Comparison of ENCODE assay signal across 1 cellular context in the genomic region with DNA sequence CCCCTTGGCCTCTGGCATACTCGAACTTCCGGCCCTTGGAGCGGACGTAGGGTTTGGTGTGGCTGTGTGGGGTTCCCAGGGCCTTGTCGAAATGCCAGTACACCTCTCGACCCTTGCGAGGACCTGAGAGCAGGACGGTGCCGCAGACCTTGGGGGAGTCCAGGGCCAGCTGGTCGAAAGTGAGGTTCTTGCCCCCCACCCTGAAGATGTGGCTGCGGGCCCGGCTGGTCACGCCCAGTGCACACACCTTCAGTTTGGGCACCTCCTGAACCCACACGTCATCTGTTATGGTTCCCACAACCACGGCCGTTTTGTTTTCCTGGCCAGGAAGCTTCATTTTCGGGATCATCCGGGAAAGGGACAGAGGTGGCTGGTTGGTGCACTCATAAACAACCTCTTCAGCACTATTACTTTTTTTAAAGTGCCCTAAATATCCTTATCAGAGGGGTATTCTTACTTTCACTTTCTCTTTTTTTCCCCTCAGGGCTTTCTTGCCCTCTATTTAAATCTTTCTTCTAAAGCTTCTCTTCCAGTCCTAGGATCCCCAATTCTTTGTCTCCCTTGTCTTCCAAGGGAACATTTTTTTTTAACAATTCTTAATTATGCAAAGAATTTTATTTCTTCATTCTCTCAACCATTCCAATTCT.
TF ChIP-seq lines count a peak whose summit lies in the region.

No MANE protein-coding gene starts in this region.

TF ChIP-seq in GM12878, 131 proteins besides CTCF, POLR2A, EP300 and RAD21 (continued from another document):
- TF ChIP-seq TCF3 (IDR thresholded peaks at IDR 0.05; ENCODE audit: borderline replicate concordance, insufficient read depth, low read depth, low read length) (no peak), CUX1 (IDR thresholded peaks at IDR 0.05; ENCODE audit: insufficient replicate concordance, low read depth, low read length) (no peak), ATF7 (IDR thresholded peaks at IDR 0.05; ENCODE audit: low read depth) (no peak; the same call in 1 of the 2 replicates), MEF2B (IDR thresholded peaks at IDR 0.05; ENCODE audit: partially characterized antibody, poor library complexity, severe bottlenecking) (peak; percentile 22), MXI1 (IDR thresholded peaks at IDR 0.05; ENCODE audit: low read depth, low read length) (0 out of 2 replicates have a peak, but pooled peaks have one; percentile 25), RBBP5 (conservative IDR thresholded peaks at IDR 0.05) (no peak), MAX (IDR thresholded peaks at IDR 0.05; ENCODE audit: low read depth, low read length) (no peak), CREM (IDR thresholded peaks at IDR 0.05; ENCODE audit: low read depth) (no peak), PAX5 (IDR thresholded peaks at IDR 0.05; ENCODE audit: borderline replicate concordance, low read depth, low read length) (peak; percentile 97), CBFB (IDR thresholded peaks at IDR 0.05; ENCODE audit: low read depth) (no peak), IKZF2 (IDR thresholded peaks at IDR 0.05) (no peak)
- TF ChIP-seq, protein P1, sequence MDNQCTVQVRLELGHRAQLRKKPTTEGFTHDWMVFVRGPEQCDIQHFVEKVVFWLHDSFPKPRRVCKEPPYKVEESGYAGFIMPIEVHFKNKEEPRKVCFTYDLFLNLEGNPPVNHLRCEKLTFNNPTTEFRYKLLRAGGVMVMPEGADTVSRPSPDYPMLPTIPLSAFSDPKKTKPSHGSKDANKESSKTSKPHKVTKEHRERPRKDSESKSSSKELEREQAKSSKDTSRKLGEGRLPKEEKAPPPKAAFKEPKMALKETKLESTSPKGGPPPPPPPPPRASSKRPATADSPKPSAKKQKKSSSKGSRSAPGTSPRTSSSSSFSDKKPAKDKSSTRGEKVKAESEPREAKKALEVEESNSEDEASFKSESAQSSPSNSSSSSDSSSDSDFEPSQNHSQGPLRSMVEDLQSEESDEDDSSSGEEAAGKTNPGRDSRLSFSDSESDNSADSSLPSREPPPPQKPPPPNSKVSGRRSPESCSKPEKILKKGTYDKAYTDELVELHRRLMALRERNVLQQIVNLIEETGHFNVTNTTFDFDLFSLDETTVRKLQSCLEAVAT (IDR thresholded peaks at IDR 0.05): peak; percentile 69
TF ChIP-seq in GM12878: peak in this region for 5.
